Comparison of ENCODE assay signal across 20 cellular contexts in genomic region chr11:2662024-2662312, GRCh38.
"Had no signal": no experiment of that assay in that cellular context is flagged by ENCODE, and none has a peak within 500 bp of the region (broad histone marks: within the 10 kb centered on the region; RNA-seq: fewer than 3 reads in every experiment).

No MANE protein-coding gene starts in this region.

- H2AFZ ChIP-seq: hepatocyte had no signal

- H3K27ac Mint-ChIP-seq: endodermal cell; naive thymus-derived CD4-positive, alpha-beta T cell; nephron progenitor cell had no signal

- H3K27ac ChIP-seq: colonic mucosa, hepatocyte, neutrophil, testis, tibial nerve had no signal

- H3K4me3 ChIP-seq: colonic mucosa, hepatocyte, smooth muscle cell, testis, tibial nerve had no signal

- H3K9me3 ChIP-seq: colonic mucosa, neutrophil, testis had no signal

- H3K36me3 ChIP-seq: colonic mucosa had no signal

- DNase-seq: cerebellar nuclear complex; colonic mucosa; effector CD4-positive, alpha-beta T cell; erythroblast; foreskin melanocyte; left colon; mesendoderm; naive thymus-derived CD4-positive, alpha-beta T cell; nephron progenitor cell; stimulated activated CD4-positive, alpha-beta T cell treated with anti-CD3 and anti-CD28 coated beads, Interleukin-4, amount 100 ng/mL, for 1 hour; stimulated activated CD8-positive, alpha-beta memory T cell treated with anti-CD3 and anti-CD28 coated beads, Interleukin-4, amount 100 ng/mL, for 48 hours; stimulated activated naive CD8-positive, alpha-beta T cell treated with anti-CD3 and anti-CD28 coated beads, Interleukin-15, Interleukin-2, amounts not matched to agents 100 U/mL and 50 U/mL, for 24 hours; testis had no signal

- ATAC-seq: left colon; naive thymus-derived CD4-positive, alpha-beta T cell; right cardiac atrium; stimulated activated effector memory CD8-positive, alpha-beta T cell treated with anti-CD3 and anti-CD28 coated beads, Interleukin-12 subunit alpha, Interleukin-12 subunit beta, amount 100 ng/mL, for 72 hours; stimulated activated naive CD8-positive, alpha-beta T cell treated with anti-CD3 and anti-CD28 coated beads, Interleukin-15, Interleukin-2, amounts not matched to agents 100 U/mL and 50 U/mL, for 24 hours had no signal

- H3K4me2 ChIP-seq: hepatocyte, smooth muscle cell had no signal

- H3K4me1 Mint-ChIP-seq: endodermal cell; naive thymus-derived CD4-positive, alpha-beta T cell; stimulated activated effector memory CD8-positive, alpha-beta T cell treated with anti-CD3 and anti-CD28 coated beads, Interleukin-12 subunit alpha, Interleukin-12 subunit beta, amount 100 ng/mL, for 72 hours had no signal

- H3K4me1 ChIP-seq: colonic mucosa, tibial nerve had no signal

- H3K27me3 Mint-ChIP-seq: naive thymus-derived CD4-positive, alpha-beta T cell had no signal

- H3K27me3 ChIP-seq: colonic mucosa, hepatocyte, neutrophil, testis, tibial nerve had no signal

- H3K4me3 Mint-ChIP-seq: endodermal cell; naive thymus-derived CD4-positive, alpha-beta T cell; nephron progenitor cell; stimulated activated effector memory CD8-positive, alpha-beta T cell treated with anti-CD3 and anti-CD28 coated beads, Interleukin-12 subunit alpha, Interleukin-12 subunit beta, amount 100 ng/mL, for 72 hours had no signal
